In the genomic region with DNA sequence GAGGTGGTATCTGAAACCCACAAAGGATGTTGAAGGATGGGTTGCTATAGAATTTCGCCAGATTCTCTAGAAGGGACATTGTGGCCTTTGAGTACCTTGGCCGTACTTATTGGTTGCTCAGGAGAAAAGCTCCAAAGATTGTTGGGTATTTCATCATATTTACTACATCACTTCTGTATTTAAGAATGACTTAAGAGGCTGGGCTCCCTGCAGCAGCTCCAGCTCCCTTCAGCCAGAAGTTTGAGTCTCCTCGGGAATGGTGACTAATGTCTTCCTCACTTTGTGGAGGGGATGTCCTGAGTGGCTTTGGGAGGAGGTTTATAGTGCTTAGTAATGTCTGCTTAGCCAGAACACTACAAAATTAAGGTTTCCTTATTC, we compare ENCODE assay signal across 12 cellular contexts. TPM values are rescaled to one million over a fixed set of nuclear protein-coding genes. Genes with fewer than 3 reads are reported as not detected.
DNase-seq lines count a peak whose midpoint lies in the region; ATAC-seq and TF ChIP-seq lines count a peak whose summit lies in the region.
"Had no signal": no experiment of that assay in that cellular context is flagged by ENCODE, and none has a peak within 500 bp of the region (broad histone marks: within the 10 kb centered on the region; RNA-seq: fewer than 3 reads in every experiment).

No MANE protein-coding gene starts in this region.

- H3K4me1 ChIP-seq in lung (ENCODE audit: control insufficient read depth in 2 of 2, insufficient read depth in 2 of 2, low read length in 2 of 2), result no peaks in the 10 kb centered on the region
- H3K4me1 ChIP-seq in trophoblast cell (ENCODE audit: control insufficient read depth in 1 of 2, insufficient read depth in 2 of 2, low read length in 2 of 2), result peaks cover 0 to 2% of the 10 kb centered on the region in 2 experiments
- no peaks in the 10 kb centered on the region for H3K4me1 ChIP-seq in HAP-1

- in situ Hi-C loops in HAP-1 (cut with MboI; ENCODE audit: low sequenced_read_pairs), result no loop called here

- H3K79me1 ChIP-seq in trophoblast cell (ENCODE audit: low read length), result peaks cover 3% of the 10 kb centered on the region

- no peak overlapping the region for H2AFZ ChIP-seq in trophoblast cell (ENCODE audit: insufficient read depth, low read length, poor library complexity)

- no peak overlapping the region for H3K4ac ChIP-seq in trophoblast cell (ENCODE audit: low read depth, low read length)

- H3K9me3 ChIP-seq in lung (ENCODE audit: control insufficient read depth in 2 of 2, insufficient read depth in 1 of 2, low read length in 1 of 2) (no peaks in the 10 kb centered on the region), trophoblast cell (ENCODE audit: insufficient read depth, low read depth, low read length) (no peaks in the 10 kb centered on the region), HAP-1 (no peaks in the 10 kb centered on the region)

- H3K14ac ChIP-seq in trophoblast cell (ENCODE audit: low read length), result no peak overlapping the region

- no peak overlapping the region for H4K91ac ChIP-seq in trophoblast cell (ENCODE audit: low read depth, low read length)

- TF ChIP-seq CTCF in AG09309 (IDR thresholded peaks at IDR 0.05; ENCODE audit: control insufficient read depth, insufficient read depth, low read depth, low read length, missing control alignments), result no peak
- no peak for TF ChIP-seq CTCF in lung (IDR thresholded peaks at IDR 0.05; ENCODE audit: control extremely low read depth, extremely low read depth)

- no peak overlapping the region for H2BK5ac ChIP-seq in trophoblast cell (ENCODE audit: low read depth, low read length, poor library complexity)

- WGBS in lung, 2 donors, result 38 to 48% methylated on average over 3 of the region's 3 CpGs
- no CpG with 5 or more reads among the region's 3 CpGs for WGBS in trophoblast cell (ENCODE audit: extremely low coverage, insufficient coverage, insufficient read length)

- H3K27me3 ChIP-seq in lung (ENCODE audit: control insufficient read depth, insufficient read depth) (no peaks in the 10 kb centered on the region), trophoblast cell (ENCODE audit: insufficient read depth, low read length) (no peaks in the 10 kb centered on the region), HAP-1 (ENCODE audit: low read depth) (no peaks in the 10 kb centered on the region)

- H2BK12ac ChIP-seq in trophoblast cell (ENCODE audit: low read length), result no peak overlapping the region

- H3K27ac ChIP-seq in lung (ENCODE audit: low read depth in 1 of 2, low read length in 1 of 2) (peak overlapping the region in 1 of 2 donors; percentile 46), trophoblast cell (ENCODE audit: low read depth, low read length) (no peak overlapping the region)

- H4K12ac ChIP-seq in trophoblast cell (ENCODE audit: low read depth, low read length), result no peak overlapping the region

- H3K9ac ChIP-seq in trophoblast cell (ENCODE audit: low read length), result no peak overlapping the region

- H3K4me3 ChIP-seq in AG09309 (ENCODE audit: control insufficient read depth, low read depth, low read length) (no peak overlapping the region), lung (no peak overlapping the region), trophoblast cell (ENCODE audit: low read depth, low read length) (no peak overlapping the region), HAP-1 (no peak overlapping the region)

- ATAC-seq in lung (ENCODE audit: insufficient read depth, low FRiP score) (peak; percentile 75), GM21576 (IDR thresholded peaks at IDR 0.05; ENCODE audit: unreplicated experiment) (no peak)
- ATAC-seq: WTC11 had no signal

- H3K79me2 ChIP-seq in trophoblast cell (ENCODE audit: control insufficient read depth, insufficient read depth, low read length, poor library complexity), result no peaks in the 10 kb centered on the region

- peak; percentile 67 for DNase-seq in AG09309 (ENCODE audit: low read depth)
- peak; percentile 57 for DNase-seq in MV-4-11 (lab: John Stamatoyannopoulos, UW)
- DNase-seq in dermis blood vessel endothelial cell, result peak; percentile 72
- no peak for DNase-seq in lung (ENCODE audit: low spot score)
- no peak for DNase-seq in activated CD4-positive, alpha-beta T cell treated with anti-CD3 and anti-CD28 coated beads for 1 hour
- DNase-seq in trophoblast cell, result no peak
- DNase-seq in HAP-1 (ENCODE audit: low spot score in 2 of 2), result no peak
- DNase-seq: endodermal cell, NCI-H1105 treated with DMSO at 0.1 percent for 48 hours had no signal

- no peak overlapping the region for H3K4me2 ChIP-seq in trophoblast cell (ENCODE audit: low read length)

- H3K23ac ChIP-seq in trophoblast cell (ENCODE audit: low read length), result no peak overlapping the region

- no peak overlapping the region for H4K8ac ChIP-seq in trophoblast cell (ENCODE audit: low read depth, low read length)

- no peak overlapping the region for H2BK120ac ChIP-seq in trophoblast cell (ENCODE audit: insufficient read depth, low read length, poor library complexity)

- H2AK5ac ChIP-seq in trophoblast cell (ENCODE audit: low read length), result no peak overlapping the region

- H3K36me3 ChIP-seq in lung (ENCODE audit: control insufficient read depth in 2 of 2, insufficient read depth in 2 of 2, low read length in 2 of 2), result peaks cover 4 to 20% of the 10 kb centered on the region in 2 donors
- peaks cover 15 to 16% of the 10 kb centered on the region in 2 experiments for H3K36me3 ChIP-seq in trophoblast cell (ENCODE audit: control insufficient read depth in 1 of 2, insufficient read depth in 2 of 2, low read length in 2 of 2)
- H3K36me3 ChIP-seq in HAP-1 (replicated peaks), result 0 out of 2 replicates have a peak, but pooled peaks cover 2% of the 10 kb centered on the region

- H3K18ac ChIP-seq in trophoblast cell (ENCODE audit: low read length), result no peak overlapping the region

RNA-seq across cellular contexts. Expression of a gene that starts 18.1 kb away (rescaled TPM):
- total RNA-seq in dermis blood vessel endothelial cell, result 2.7 and 6.1 TPM in 2 replicates
- 10 to 100 TPM; 13.3 to 24.1 TPM for total RNA-seq in lung
- 1 to 10 TPM; 5.0 to 8.1 TPM for polyA plus RNA-seq in lung
- 2.8 and 3.4 TPM in 2 replicates for polyA plus RNA-seq in trophoblast cell (2013)

RNA-seq across cellular contexts. Expression of a gene that starts 37.4 kb away (rescaled TPM):
- 0.05 TPM in 1 of 2 replicates, not detected in the other for total RNA-seq in dermis blood vessel endothelial cell
- 100 to 1,000 TPM; 157 to 200 TPM for total RNA-seq in lung
- 10 to 100 TPM; 88.7 to 97.2 TPM for polyA plus RNA-seq in lung
- polyA plus RNA-seq in trophoblast cell (2013), result 0.33 and 0.38 TPM in 2 replicates
- polyA plus RNA-seq: CD14-positive monocyte had no signal

Comparison
In these comparisons a context has a peak if more than half of its experiments do, and no peak if none do; other contexts are left out.
1. DNase-seq: peak in AG09309 (single experiment), MV-4-11 (single experiment) and dermis blood vessel endothelial cell (single experiment); none in lung (single experiment), activated CD4-positive, alpha-beta T cell treated with anti-CD3 and anti-CD28 coated beads for 1 hour (single experiment), trophoblast cell (0 of 2) and HAP-1 (0 of 2).
2. RNA of a gene that starts 37.4 kb away (total RNA-seq): 157 to 200 TPM in lung; 0.05 TPM in dermis blood vessel endothelial cell; every median in the first group is over 100 times any median in the second.